ENCODE assay signal across 22 cellular contexts in the genomic region with DNA sequence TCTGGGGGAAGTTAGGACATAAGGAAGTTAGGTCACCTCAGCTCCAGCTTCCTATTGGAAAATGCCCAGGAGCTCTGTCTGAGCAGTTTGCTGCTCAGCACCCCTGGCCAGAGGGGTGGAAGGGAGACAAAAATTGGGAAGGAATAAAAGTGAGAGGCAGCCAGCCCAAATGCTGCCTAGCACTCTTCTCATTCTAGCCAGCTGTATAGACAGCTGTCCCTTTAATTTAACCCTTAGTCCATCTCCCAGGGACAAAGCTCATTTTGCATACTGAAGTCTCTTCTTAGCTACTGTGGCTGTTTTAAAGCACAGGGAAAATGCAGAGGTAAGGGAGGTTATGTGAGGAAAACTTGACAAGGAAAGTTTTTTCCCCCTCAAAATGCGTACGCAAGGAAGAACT.
DNase-seq lines count a peak whose midpoint lies in the region; ATAC-seq, FAIRE-seq and TF ChIP-seq lines count a peak whose summit lies in the region.
"Had no signal": no experiment of that assay in that cellular context is flagged by ENCODE, and none has a peak within 500 bp of the region (broad histone marks: within the 10 kb centered on the region; RNA-seq: fewer than 3 reads in every experiment).

No MANE protein-coding gene starts in this region.

- H3K27me3 ChIP-seq in bronchial epithelial cell (ENCODE audit: control insufficient read depth, insufficient read depth, low read length) = no peaks in the 10 kb centered on the region
- H3K27me3 ChIP-seq in left lung = peaks cover 0 to 3% of the 10 kb centered on the region in 2 donors
- H3K27me3 ChIP-seq in subcutaneous abdominal adipose tissue (ENCODE audit: control insufficient read depth in 5 of 5, insufficient read depth in 4 of 5, low read length in 5 of 5) = peaks cover 0 to 6% (median 3%) of the 10 kb centered on the region in 5 donors
- H3K27me3 ChIP-seq in WERI-Rb-1 (ENCODE audit: insufficient read depth, low read depth, severe bottlenecking) = peaks cover 6% of the 10 kb centered on the region
- H3K27me3 ChIP-seq: right lobe of liver had no signal

- peak; percentile 39 for ATAC-seq in Right ventricle myocardium superior (ENCODE audit: poor library complexity)
- peak; percentile 34 for ATAC-seq in left lung
- no peak for ATAC-seq in GM21381 (IDR thresholded peaks at IDR 0.05; ENCODE audit: unreplicated experiment)
- ATAC-seq: activated CD4-positive, alpha-beta T cell treated with anti-CD3 and anti-CD28 coated beads for 36 hours had no signal

- H3K9ac ChIP-seq in subcutaneous abdominal adipose tissue (ENCODE audit: low read length in 5 of 5) = no peak overlapping the region

- DNase-seq in Right ventricle myocardium superior = no peak
- no peak for DNase-seq in cardiac septum (ENCODE audit: low spot score)
- no peak for DNase-seq in bronchial epithelial cell (ENCODE audit: low read depth)
- DNase-seq in left lung = no peak
- DNase-seq in WERI-Rb-1 = no peak
- no peak for DNase-seq in NCI-H226
- DNase-seq: activated CD4-positive, alpha-beta T cell treated with anti-CD3 and anti-CD28 coated beads for 36 hours; activated effector memory CD4-positive, alpha-beta T cell treated with Interleukin-2 at 50 U/mL for 16 hours; CD4-positive, alpha-beta T cell; DND-41; islet precursor cell; midbrain; NCI-H1092; NCI-H2029 treated with DMSO at 0.1 percent for 48 hours; NCI-H510A; right lobe of liver; stimulated activated CD4-positive, alpha-beta T cell treated with anti-CD3 and anti-CD28 coated beads, Interleukin-2, amount 100 ng/mL, for 48 hours; T-helper 9 cell had no signal

- intact Hi-C loops in Right ventricle myocardium superior (cut with DNase I) (no loop called here), cardiac septum (cut with DNase I) (no loop called here), left lung (cut with DNase I) (no loop called here)

- TF ChIP-seq CTCF in bronchial epithelial cell (IDR thresholded peaks at IDR 0.05; ENCODE audit: insufficient read depth, low read length, severe bottlenecking) = no peak
- TF ChIP-seq CTCF in left lung (IDR thresholded peaks at IDR 0.05) = no peak
- no peak for TF ChIP-seq CTCF in WERI-Rb-1 (IDR thresholded peaks at IDR 0.05; ENCODE audit: low read depth, low read length)

- H3K4me3 ChIP-seq in bronchial epithelial cell (ENCODE audit: low read depth, low read length) = no peak overlapping the region
- no peak overlapping the region for H3K4me3 ChIP-seq in left lung
- H3K4me3 ChIP-seq in subcutaneous abdominal adipose tissue (ENCODE audit: low read depth in 1 of 5, low read length in 5 of 5) = no peak overlapping the region
- no peak overlapping the region for H3K4me3 ChIP-seq in WERI-Rb-1 (ENCODE audit: low read depth, low read length)
- H3K4me3 ChIP-seq: right lobe of liver, SK-N-MC had no signal

- no peak overlapping the region for H3K27ac ChIP-seq in left lung
- peak overlapping the region; percentile 61 for H3K27ac ChIP-seq in subcutaneous abdominal adipose tissue (ENCODE audit: low read depth, low read length)
- no peak overlapping the region for H3K27ac ChIP-seq in WERI-Rb-1
- H3K27ac ChIP-seq: HL-60, right lobe of liver, SK-N-MC had no signal

- H3K9me3 ChIP-seq in left lung (no peaks in the 10 kb centered on the region), subcutaneous abdominal adipose tissue (ENCODE audit: control insufficient read depth in 5 of 5, low read length in 5 of 5) (no peaks in the 10 kb centered on the region), WERI-Rb-1 (ENCODE audit: severe bottlenecking) (no peaks in the 10 kb centered on the region)
- H3K9me3 ChIP-seq: right lobe of liver had no signal

- FAIRE-seq in bronchial epithelial cell (lab: Jason Lieb, UNC) = peak; percentile 23

- no peaks in the 10 kb centered on the region for H3K36me3 ChIP-seq in bronchial epithelial cell (ENCODE audit: control insufficient read depth, insufficient read depth, low read length)
- H3K36me3 ChIP-seq in left lung = no peaks in the 10 kb centered on the region
- H3K36me3 ChIP-seq in subcutaneous abdominal adipose tissue (ENCODE audit: control insufficient read depth in 5 of 5, insufficient read depth in 5 of 5, low read length in 5 of 5) = no peaks in the 10 kb centered on the region
- H3K36me3 ChIP-seq in WERI-Rb-1 = no peaks in the 10 kb centered on the region
- H3K36me3 ChIP-seq: right lobe of liver had no signal

- H3K4me1 ChIP-seq in left lung (peaks cover 0 to 11% of the 10 kb centered on the region in 2 donors), subcutaneous abdominal adipose tissue (ENCODE audit: control insufficient read depth in 5 of 5, insufficient read depth in 5 of 5, low read length in 5 of 5) (peaks cover 0 to 36% (median 22%) of the 10 kb centered on the region in 5 donors)
- H3K4me1 ChIP-seq: right lobe of liver had no signal
